9 cellular contexts compared by ENCODE assay signal in genomic region chr18:77103991-77104521, GRCh38. TPM values are rescaled to one million over a fixed set of nuclear protein-coding genes. Genes with fewer than 3 reads are reported as not detected.
DNase-seq lines count a peak whose midpoint lies in the region; ATAC-seq lines count a peak whose summit lies in the region.
"Had no signal": no experiment of that assay in that cellular context is flagged by ENCODE, and none has a peak within 500 bp of the region (broad histone marks: within the 10 kb centered on the region; RNA-seq: fewer than 3 reads in every experiment).

No MANE protein-coding gene starts in this region.

- peaks cover 0 to 7% (median 0%) of the 10 kb centered on the region in 5 donors for H3K36me3 ChIP-seq in subcutaneous abdominal adipose tissue (ENCODE audit: control insufficient read depth in 5 of 5, insufficient read depth in 5 of 5, low read length in 5 of 5)
- H3K36me3 ChIP-seq: prostate gland had no signal

- peaks cover 10 to 97% (median 73%) of the 10 kb centered on the region in 5 donors for H3K4me1 ChIP-seq in subcutaneous abdominal adipose tissue (ENCODE audit: control insufficient read depth in 5 of 5, insufficient read depth in 5 of 5, low read length in 5 of 5)
- H3K4me1 ChIP-seq: prostate gland had no signal

- H3K27me3 ChIP-seq in subcutaneous abdominal adipose tissue (ENCODE audit: control insufficient read depth in 5 of 5, insufficient read depth in 4 of 5, low read length in 5 of 5), result peaks cover 0 to 25% (median 0%) of the 10 kb centered on the region in 5 donors

- H3K4me3 Mint-ChIP-seq in activated CD4-positive, alpha-beta T cell treated with anti-CD3 and anti-CD28 coated beads, Interleukin-2, amount 10 ng/mL, durations not matched to agents 7 days and 5 days, result no peak overlapping the region
- no peak overlapping the region for H3K4me3 Mint-ChIP-seq in activated naive CD8-positive, alpha-beta T cell treated with anti-CD3 and anti-CD28 coated beads, Interleukin-2, amount 50 U/mL, for 24 hours

- no peak for ATAC-seq in activated naive CD8-positive, alpha-beta T cell treated with anti-CD3 and anti-CD28 coated beads, Interleukin-2, amount 50 U/mL, for 24 hours
- ATAC-seq in GM19324 (IDR thresholded peaks at IDR 0.05; ENCODE audit: low FRiP score, unreplicated experiment), result no peak

- H3K27me3 Mint-ChIP-seq in activated CD4-positive, alpha-beta T cell treated with anti-CD3 and anti-CD28 coated beads, Interleukin-2, amount 10 ng/mL, durations not matched to agents 7 days and 5 days, result no peaks in the 10 kb centered on the region
- no peaks in the 10 kb centered on the region for H3K27me3 Mint-ChIP-seq in activated naive CD8-positive, alpha-beta T cell treated with anti-CD3 and anti-CD28 coated beads, Interleukin-2, amount 50 U/mL, for 24 hours

- peaks cover 82% of the 10 kb centered on the region for H3K36me3 Mint-ChIP-seq in activated CD4-positive, alpha-beta T cell treated with anti-CD3 and anti-CD28 coated beads, Interleukin-2, amount 10 ng/mL, durations not matched to agents 7 days and 5 days (ENCODE audit: low read depth)
- peaks cover 56% of the 10 kb centered on the region for H3K36me3 Mint-ChIP-seq in activated naive CD8-positive, alpha-beta T cell treated with anti-CD3 and anti-CD28 coated beads, Interleukin-2, amount 50 U/mL, for 24 hours (ENCODE audit: low read depth)

- H3K9ac ChIP-seq in subcutaneous abdominal adipose tissue (ENCODE audit: low read length in 5 of 5), result peak overlapping the region in 1 of 5 donors; percentile 38

- CTCF ChIA-PET in activated CD4-positive, alpha-beta T cell treated with anti-CD3 and anti-CD28 coated beads, Interleukin-2, amount 10 ng/mL, durations not matched to agents 7 days and 5 days (lab: Charles Lee), result interaction anchor here (1.1 to 1.2 kb wide), 2 partner anchors 20 to 41 kb away, joined by 3 to 4 read pairs; no protein-coding TSS in a partner anchor

- H3K27ac Mint-ChIP-seq in activated CD4-positive, alpha-beta T cell treated with anti-CD3 and anti-CD28 coated beads, Interleukin-2, amount 10 ng/mL, durations not matched to agents 7 days and 5 days, result peak overlapping the region; percentile 99
- peak overlapping the region; percentile 99 for H3K27ac Mint-ChIP-seq in activated naive CD8-positive, alpha-beta T cell treated with anti-CD3 and anti-CD28 coated beads, Interleukin-2, amount 50 U/mL, for 24 hours

- H3K4me1 Mint-ChIP-seq in activated CD4-positive, alpha-beta T cell treated with anti-CD3 and anti-CD28 coated beads, Interleukin-2, amount 10 ng/mL, durations not matched to agents 7 days and 5 days, result peaks cover 97% of the 10 kb centered on the region
- peaks cover 98% of the 10 kb centered on the region for H3K4me1 Mint-ChIP-seq in activated naive CD8-positive, alpha-beta T cell treated with anti-CD3 and anti-CD28 coated beads, Interleukin-2, amount 50 U/mL, for 24 hours

- POLR2A ChIA-PET in activated CD4-positive, alpha-beta T cell treated with anti-CD3 and anti-CD28 coated beads, Interleukin-2, amount 10 ng/mL, durations not matched to agents 7 days and 5 days (lab: Charles Lee), result no interaction called here

- H3K9me3 Mint-ChIP-seq in activated CD4-positive, alpha-beta T cell treated with anti-CD3 and anti-CD28 coated beads, Interleukin-2, amount 10 ng/mL, durations not matched to agents 7 days and 5 days, result no peaks in the 10 kb centered on the region
- peaks cover 16% of the 10 kb centered on the region for H3K9me3 Mint-ChIP-seq in activated naive CD8-positive, alpha-beta T cell treated with anti-CD3 and anti-CD28 coated beads, Interleukin-2, amount 50 U/mL, for 24 hours

- DNase-seq in activated CD4-positive, alpha-beta T cell treated with anti-CD3 and anti-CD28 coated beads, Interleukin-2, amount 10 ng/mL, durations not matched to agents 7 days and 5 days, result no peak
- DNase-seq in activated CD4-positive, alpha-beta T cell treated with anti-CD3 and anti-CD28 coated beads for 1 hour, result no peak
- DNase-seq in activated naive CD8-positive, alpha-beta T cell treated with anti-CD3 and anti-CD28 coated beads, Interleukin-2, amount 50 U/mL, for 24 hours, result no peak
- peak; percentile 59 for DNase-seq in islet precursor cell
- DNase-seq in AG08396 (ENCODE audit: low spot score), result no peak
- DNase-seq in activated CD4-positive, CD25-positive, alpha-beta regulatory T cell (lab: John Stamatoyannopoulos, UW), result no peak

- H3K27ac ChIP-seq in subcutaneous abdominal adipose tissue (ENCODE audit: low read depth, low read length), result peak overlapping the region; percentile 77

- H3K4me3 ChIP-seq in subcutaneous abdominal adipose tissue (ENCODE audit: low read depth in 1 of 5, low read length in 5 of 5), result no peak overlapping the region
- H3K4me3 ChIP-seq: prostate gland had no signal

- H3K9me3 ChIP-seq in subcutaneous abdominal adipose tissue (ENCODE audit: control insufficient read depth in 5 of 5, low read length in 5 of 5), result no peaks in the 10 kb centered on the region
- H3K9me3 ChIP-seq: prostate gland had no signal

RNA-seq across cellular contexts. Expression of gene MBP, which starts 28.5 kb away (rescaled TPM):
- 100 to 1,000 TPM; 111 to 133 TPM for total RNA-seq in activated CD4-positive, alpha-beta T cell treated with anti-CD3 and anti-CD28 coated beads, Interleukin-2, amount 10 ng/mL, durations not matched to agents 7 days and 5 days
